20 cellular contexts compared by ENCODE assay signal in the genomic region with DNA sequence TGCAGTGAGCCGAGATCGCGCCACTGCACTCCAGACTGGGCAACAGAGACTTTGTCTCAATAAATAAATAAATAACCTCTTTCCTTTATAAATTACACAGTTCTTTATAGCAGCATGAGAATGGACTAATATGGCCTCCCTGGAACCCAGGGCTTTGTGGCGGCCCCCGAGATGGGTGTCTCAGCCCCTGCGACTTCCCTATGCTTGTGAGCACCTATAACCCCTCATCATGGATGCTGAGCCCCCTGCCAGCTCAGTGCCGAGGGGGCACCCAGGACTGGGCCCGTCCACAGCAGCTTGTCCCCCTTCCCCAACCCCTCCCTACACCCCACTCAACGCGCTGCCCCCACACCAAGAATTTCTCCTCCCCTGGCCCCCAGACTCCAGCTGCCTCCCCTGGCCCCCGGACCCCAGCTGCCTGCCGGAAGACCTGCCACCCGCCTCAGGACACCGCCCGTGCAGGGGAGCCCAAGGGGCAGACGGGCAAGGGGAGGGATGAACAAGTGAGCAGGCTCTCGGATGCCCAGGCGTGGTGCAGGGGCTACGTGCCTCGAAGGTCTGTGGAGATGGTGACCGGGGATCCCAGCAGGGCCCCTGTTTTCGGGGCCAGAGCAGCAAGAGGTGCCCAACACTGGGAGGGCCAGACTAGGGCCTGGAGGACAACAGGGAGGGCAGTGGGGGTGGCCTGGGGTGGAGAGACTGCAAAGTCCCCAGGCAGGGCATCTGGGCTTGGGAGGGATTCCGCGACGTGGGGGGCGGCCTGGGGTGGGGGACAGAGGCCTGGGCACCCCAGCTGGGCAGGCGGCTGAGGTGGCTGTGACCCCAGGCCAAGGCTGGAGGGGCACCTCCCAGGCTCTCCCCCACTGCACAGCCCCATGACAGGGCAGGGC.
A peak's percentile ranks its signal among the peaks of the same experiment; 100 is the strongest.
DNase-seq lines count a peak whose midpoint lies in the region; ATAC-seq, FAIRE-seq and TF ChIP-seq lines count a peak whose summit lies in the region.
"Had no signal": no experiment of that assay in that cellular context is flagged by ENCODE, and none has a peak within 500 bp of the region (broad histone marks: within the 10 kb centered on the region; RNA-seq: fewer than 3 reads in every experiment).

No MANE protein-coding gene starts in this region.

- H3K9me3 ChIP-seq in RWPE2 (ENCODE audit: severe bottlenecking) (no peaks in the 10 kb centered on the region), uterus (no peaks in the 10 kb centered on the region)
- H3K9me3 ChIP-seq: Peyer's patch had no signal

- H3K4me3 Mint-ChIP-seq in activated CD8-positive, alpha-beta memory T cell treated with anti-CD3 and anti-CD28 coated beads, Interleukin-2, amount 10 ng/mL, durations not matched to agents 7 days and 5 days: no peak overlapping the region
- no peak overlapping the region for H3K4me3 Mint-ChIP-seq in stimulated activated effector memory CD8-positive, alpha-beta T cell treated with anti-CD3 and anti-CD28 coated beads, Interleukin-12 subunit alpha, Interleukin-12 subunit beta, amount 100 ng/mL, for 72 hours

- no peak for FAIRE-seq in H54 (lab: Jason Lieb, UNC)
- FAIRE-seq: GM19239 had no signal

- no peaks in the 10 kb centered on the region for H3K4me1 ChIP-seq in RWPE2 (ENCODE audit: insufficient read depth, poor library complexity, severe bottlenecking)
- no peaks in the 10 kb centered on the region for H3K4me1 ChIP-seq in uterus
- H3K4me1 ChIP-seq: Peyer's patch had no signal

- H3K9me3 Mint-ChIP-seq in activated CD8-positive, alpha-beta memory T cell treated with anti-CD3 and anti-CD28 coated beads, Interleukin-2, amount 10 ng/mL, durations not matched to agents 7 days and 5 days (ENCODE audit: low read depth): peaks cover 1% of the 10 kb centered on the region
- peaks cover 2% of the 10 kb centered on the region for H3K9me3 Mint-ChIP-seq in stimulated activated effector memory CD8-positive, alpha-beta T cell treated with anti-CD3 and anti-CD28 coated beads, Interleukin-12 subunit alpha, Interleukin-12 subunit beta, amount 100 ng/mL, for 72 hours

- no peak for ATAC-seq in activated CD8-positive, alpha-beta memory T cell treated with anti-CD3 and anti-CD28 coated beads, Interleukin-2, amount 10 ng/mL, durations not matched to agents 7 days and 5 days
- ATAC-seq in RWPE2 (ENCODE audit: low read depth) (no peak), GM18511 (IDR thresholded peaks at IDR 0.05; ENCODE audit: unreplicated experiment) (no peak)
- no peak for ATAC-seq in stimulated activated effector memory CD8-positive, alpha-beta T cell treated with anti-CD3 and anti-CD28 coated beads, Interleukin-12 subunit alpha, Interleukin-12 subunit beta, amount 100 ng/mL, for 72 hours

- H3K27ac ChIP-seq in RWPE2 (ENCODE audit: poor library complexity, severe bottlenecking) (no peak overlapping the region), uterus (no peak overlapping the region)
- H3K27ac ChIP-seq: C4-2B, Peyer's patch had no signal

- no peaks in the 10 kb centered on the region for H3K36me3 Mint-ChIP-seq in activated CD8-positive, alpha-beta memory T cell treated with anti-CD3 and anti-CD28 coated beads, Interleukin-2, amount 10 ng/mL, durations not matched to agents 7 days and 5 days
- no peaks in the 10 kb centered on the region for H3K36me3 Mint-ChIP-seq in stimulated activated effector memory CD8-positive, alpha-beta T cell treated with anti-CD3 and anti-CD28 coated beads, Interleukin-12 subunit alpha, Interleukin-12 subunit beta, amount 100 ng/mL, for 72 hours

- no peaks in the 10 kb centered on the region for H3K27me3 ChIP-seq in RWPE2 (ENCODE audit: insufficient read depth, poor library complexity, severe bottlenecking)
- H3K27me3 ChIP-seq in uterus: no peaks in the 10 kb centered on the region
- H3K27me3 ChIP-seq: Peyer's patch had no signal

- H3K27ac Mint-ChIP-seq in activated CD8-positive, alpha-beta memory T cell treated with anti-CD3 and anti-CD28 coated beads, Interleukin-2, amount 10 ng/mL, durations not matched to agents 7 days and 5 days: no peak overlapping the region
- H3K27ac Mint-ChIP-seq in stimulated activated effector memory CD8-positive, alpha-beta T cell treated with anti-CD3 and anti-CD28 coated beads, Interleukin-12 subunit alpha, Interleukin-12 subunit beta, amount 100 ng/mL, for 72 hours: peak overlapping the region; percentile 34
- H3K27ac Mint-ChIP-seq: IgD-negative memory B cell had no signal

- TF ChIP-seq POLR2A in uterus (IDR thresholded peaks at IDR 0.05): no peak
- TF ChIP-seq POLR2A in H54 (IDR thresholded peaks at IDR 0.05; ENCODE audit: low read depth, low read length): no peak

- H3K36me3 ChIP-seq in RWPE2 (ENCODE audit: low read depth): no peaks in the 10 kb centered on the region
- no peaks in the 10 kb centered on the region for H3K36me3 ChIP-seq in uterus
- H3K36me3 ChIP-seq: Peyer's patch had no signal

- no peaks in the 10 kb centered on the region for H3K27me3 Mint-ChIP-seq in activated CD8-positive, alpha-beta memory T cell treated with anti-CD3 and anti-CD28 coated beads, Interleukin-2, amount 10 ng/mL, durations not matched to agents 7 days and 5 days

- peak; percentile 9 for DNase-seq in activated CD8-positive, alpha-beta memory T cell treated with anti-CD3 and anti-CD28 coated beads, Interleukin-2, amount 50 U/mL, for 4 hours
- no peak for DNase-seq in activated CD8-positive, alpha-beta memory T cell treated with anti-CD3 and anti-CD28 coated beads, Interleukin-2, amount 10 ng/mL, durations not matched to agents 7 days and 5 days
- DNase-seq in RWPE2 (ENCODE audit: low spot score) (peak; percentile 61), iPS-NIHi11 (ENCODE audit: low spot score) (peak; percentile 14), uterus (no peak), H54 (ENCODE audit: insufficient read length, low spot score) (no peak)
- no peak for DNase-seq in stimulated activated effector memory CD8-positive, alpha-beta T cell treated with anti-CD3 and anti-CD28 coated beads, Interleukin-12 subunit alpha, Interleukin-12 subunit beta, amount 100 ng/mL, for 72 hours (ENCODE audit: low spot score in 2 of 2)
- DNase-seq: 8988T, AML-193, EL, GF-D8, NCI-H1105 treated with DMSO at 0.1 percent for 48 hours, NCI-H2029 treated with DMSO at 0.1 percent for 48 hours, NCI-H226, NCI-H510A treated with DMSO at 0.1 percent for 48 hours, Peyer's patch had no signal

- peaks cover 17% of the 10 kb centered on the region for H3K4me1 Mint-ChIP-seq in activated CD8-positive, alpha-beta memory T cell treated with anti-CD3 and anti-CD28 coated beads, Interleukin-2, amount 10 ng/mL, durations not matched to agents 7 days and 5 days
- H3K4me1 Mint-ChIP-seq in stimulated activated effector memory CD8-positive, alpha-beta T cell treated with anti-CD3 and anti-CD28 coated beads, Interleukin-12 subunit alpha, Interleukin-12 subunit beta, amount 100 ng/mL, for 72 hours: peaks cover 17% of the 10 kb centered on the region

- no peak for TF ChIP-seq CTCF in RWPE2 (IDR thresholded peaks at IDR 0.05; ENCODE audit: poor library complexity, severe bottlenecking)
- no peak for TF ChIP-seq CTCF in uterus (IDR thresholded peaks at IDR 0.05)

- intact Hi-C loops in uterus (cut with DNase I; ENCODE audit: low total_unique reads): no loop called here

- CTCF ChIA-PET in activated CD8-positive, alpha-beta memory T cell treated with anti-CD3 and anti-CD28 coated beads, Interleukin-2, amount 10 ng/mL, durations not matched to agents 7 days and 5 days (lab: Charles Lee): no interaction called here

- H3K4me3 ChIP-seq in RWPE2 (ENCODE audit: severe bottlenecking) (no peak overlapping the region), uterus (no peak overlapping the region)
- H3K4me3 ChIP-seq: Peyer's patch had no signal

Comparison
In these comparisons a context has a peak if more than half of its experiments do, and no peak if none do; other contexts are left out.
1. DNase-seq: peak in activated CD8-positive, alpha-beta memory T cell treated with anti-CD3 and anti-CD28 coated beads, Interleukin-2, amount 50 U/mL, for 4 hours (single experiment), RWPE2 (single experiment) and iPS-NIHi11 (single experiment); none in activated CD8-positive, alpha-beta memory T cell treated with anti-CD3 and anti-CD28 coated beads, Interleukin-2, amount 10 ng/mL, durations not matched to agents 7 days and 5 days (single experiment), stimulated activated effector memory CD8-positive, alpha-beta T cell treated with anti-CD3 and anti-CD28 coated beads, Interleukin-12 subunit alpha, Interleukin-12 subunit beta, amount 100 ng/mL, for 72 hours (0 of 2), uterus (0 of 2) and H54 (single experiment).